In genomic region chr2:160666677-160667061, GRCh38 we compare ENCODE assay signal across 10 cellular contexts.
DNase-seq lines count a peak whose midpoint lies in the region; ATAC-seq and TF ChIP-seq lines count a peak whose summit lies in the region.
"Had no signal": no experiment of that assay in that cellular context is flagged by ENCODE, and none has a peak within 500 bp of the region (broad histone marks: within the 10 kb centered on the region; RNA-seq: fewer than 3 reads in every experiment).

No MANE protein-coding gene starts in this region.

- no peaks in the 10 kb centered on the region for H3K9me3 ChIP-seq in AG04450 (ENCODE audit: control insufficient read depth, insufficient read depth, low read length)
- no peaks in the 10 kb centered on the region for H3K9me3 ChIP-seq in GM23248 (ENCODE audit: low read depth)

- 3% methylated on average over 2 of the region's 2 CpGs for WGBS in GM23248 (ENCODE audit: low coverage in 1 of 2, low lambda C conversion rate in 2 of 2, missing lambda C conversion rate in 2 of 2), 2 experiments

- no peaks in the 10 kb centered on the region for H3K79me2 ChIP-seq in GM23248 (ENCODE audit: insufficient read depth)

- H3K36me3 Mint-ChIP-seq in activated naive CD8-positive, alpha-beta T cell treated with anti-CD3 and anti-CD28 coated beads, Interleukin-2, amount 50 U/mL, for 24 hours (ENCODE audit: low read depth): no peaks in the 10 kb centered on the region
- H3K36me3 Mint-ChIP-seq in mesothelial cell of epicardium: no peaks in the 10 kb centered on the region

- no peak for ATAC-seq in activated naive CD8-positive, alpha-beta T cell treated with anti-CD3 and anti-CD28 coated beads, Interleukin-2, amount 50 U/mL, for 24 hours

- H4K20me1 ChIP-seq in GM23248 (ENCODE audit: insufficient read depth): no peaks in the 10 kb centered on the region

- H3K27me3 Mint-ChIP-seq in activated naive CD8-positive, alpha-beta T cell treated with anti-CD3 and anti-CD28 coated beads, Interleukin-2, amount 50 U/mL, for 24 hours: no peaks in the 10 kb centered on the region
- no peaks in the 10 kb centered on the region for H3K27me3 Mint-ChIP-seq in mesothelial cell of epicardium (ENCODE audit: low read depth)

- CTCF ChIA-PET in AG04450 (lab: Charles Lee): interaction anchor here (0.9 kb wide), 1 partner anchor 343 kb away, joined by 3 read pairs; no protein-coding TSS in a partner anchor

- H3K4me3 ChIP-seq in AG04450 (ENCODE audit: low read depth, low read length) (peak overlapping the region; percentile 36), GM23248 (peak overlapping the region; percentile 52)

- H3K27me3 ChIP-seq in AG04450 (ENCODE audit: control insufficient read depth, insufficient read depth, low read length) (no peaks in the 10 kb centered on the region), GM23248 (replicated peaks; ENCODE audit: insufficient read depth) (no peaks in the 10 kb centered on the region)

- in situ Hi-C loops in GM23248 (cut with MboI): no loop called here

- H3K4me3 Mint-ChIP-seq in activated naive CD8-positive, alpha-beta T cell treated with anti-CD3 and anti-CD28 coated beads, Interleukin-2, amount 50 U/mL, for 24 hours: peak overlapping the region; percentile 47
- peak overlapping the region; percentile 22 for H3K4me3 Mint-ChIP-seq in mesothelial cell of epicardium
- H3K4me3 Mint-ChIP-seq: H9 had no signal

- POLR2A ChIA-PET in AG04450 (lab: Yijun Ruan, JAX): no interaction called here

- H3K9ac ChIP-seq in GM23248: peak overlapping the region; percentile 63

- peak overlapping the region; percentile 23 for H3K27ac ChIP-seq in AG04450 (ENCODE audit: low read depth, low read length)
- peak overlapping the region; percentile 74 for H3K27ac ChIP-seq in GM23248

- peak overlapping the region; percentile 78 for H3K4me2 ChIP-seq in GM23248 (ENCODE audit: unreplicated experiment)

- TF ChIP-seq CTCF in AG04450 (IDR thresholded peaks at IDR 0.05; ENCODE audit: low read depth, low read length): no peak
- no peak for TF ChIP-seq CTCF in mesothelial cell of epicardium (IDR thresholded peaks at IDR 0.05; ENCODE audit: unreplicated experiment)

- DNase-seq in AG04450 (ENCODE audit: low read depth, low spot score) (peak; percentile 13), GM23248 (no peak), mesothelial cell of epicardium (ENCODE audit: low spot score in 2 of 2, unreplicated experiment in 2 of 2) (no peak), AG08395 (ENCODE audit: low spot score) (no peak), CD1c-positive myeloid dendritic cell (ENCODE audit: extremely low spot score) (no peak), NCI-H345 treated with DMSO at 0.1 percent for 48 hours (lab: John Stamatoyannopoulos, UW; ENCODE audit: unreplicated experiment) (no peak), T-helper 9 cell (no peak)
- DNase-seq in activated naive CD8-positive, alpha-beta T cell treated with anti-CD3 and anti-CD28 coated beads, Interleukin-2, amount 50 U/mL, for 24 hours: no peak
- DNase-seq: activated CD8-positive, alpha-beta memory T cell treated with anti-CD3 and anti-CD28 coated beads, Interleukin-2, amount 50 U/mL, for 48 hours; H9 had no signal

- H3K4me1 ChIP-seq in GM23248 (ENCODE audit: insufficient read depth): peaks cover 19% of the 10 kb centered on the region

- no peaks in the 10 kb centered on the region for H3K9me2 ChIP-seq in GM23248 (ENCODE audit: insufficient read depth)

- no peaks in the 10 kb centered on the region for H3K9me3 Mint-ChIP-seq in activated naive CD8-positive, alpha-beta T cell treated with anti-CD3 and anti-CD28 coated beads, Interleukin-2, amount 50 U/mL, for 24 hours
- H3K9me3 Mint-ChIP-seq in mesothelial cell of epicardium: no peaks in the 10 kb centered on the region
- H3K9me3 Mint-ChIP-seq: H9 had no signal

- H3K36me3 ChIP-seq in GM23248 (ENCODE audit: low read depth): no peaks in the 10 kb centered on the region

- H3K4me1 Mint-ChIP-seq in activated naive CD8-positive, alpha-beta T cell treated with anti-CD3 and anti-CD28 coated beads, Interleukin-2, amount 50 U/mL, for 24 hours: peaks cover 20% of the 10 kb centered on the region
- H3K4me1 Mint-ChIP-seq in mesothelial cell of epicardium: peaks cover 32% of the 10 kb centered on the region

- H3K27ac Mint-ChIP-seq in activated naive CD8-positive, alpha-beta T cell treated with anti-CD3 and anti-CD28 coated beads, Interleukin-2, amount 50 U/mL, for 24 hours: peak overlapping the region; percentile 76
- H3K27ac Mint-ChIP-seq in mesothelial cell of epicardium: peak overlapping the region; percentile 96
- H3K27ac Mint-ChIP-seq: H9 had no signal

- peaks cover 19% of the 10 kb centered on the region for H3F3A ChIP-seq in GM23248 (ENCODE audit: insufficient read depth)

- H2AFZ ChIP-seq in GM23248: peak overlapping the region; percentile 57
